In genomic region chr2:16660039-16660619, GRCh38 we compare ENCODE assay signal across 33 cellular contexts. TPM values are rescaled to one million over a fixed set of nuclear protein-coding genes. Genes with fewer than 3 reads are reported as not detected.
DNase-seq lines count a peak whose midpoint lies in the region; ATAC-seq, FAIRE-seq and TF ChIP-seq lines count a peak whose summit lies in the region.
"Had no signal": no experiment of that assay in that cellular context is flagged by ENCODE, and none has a peak within 500 bp of the region (broad histone marks: within the 10 kb centered on the region; RNA-seq: fewer than 3 reads in every experiment).

No MANE protein-coding gene starts in this region.

- H3K27ac Mint-ChIP-seq in IgD-negative memory B cell: peak overlapping the region; percentile 54 to 86 (median 85)
- H3K27ac Mint-ChIP-seq in natural killer cell treated with Interleukin-12 subunit alpha and Interleukin-12 subunit beta and Interleukin-15 and Interleukin-18, amount 100 ng/mL, for 72 hours: peak overlapping the region; percentile 49 to 65
- H3K27ac Mint-ChIP-seq: activated naive CD4-positive, alpha-beta T cell treated with anti-CD3 and anti-CD28 coated beads, Interleukin-2, amount 50 U/mL, for 24 hours; T-helper 17 cell had no signal

- no peaks in the 10 kb centered on the region for H4K20me1 ChIP-seq in GM12878 (ENCODE audit: control insufficient read depth, insufficient read depth)

- no peak for TF ChIP-seq RAD21 in GM12878 (IDR thresholded peaks at IDR 0.05; ENCODE audit: insufficient read depth, low read depth, low read length)

- no peak for TF ChIP-seq CTCF in A673 (conservative IDR thresholded peaks at IDR 0.05; ENCODE audit: low read depth, low read length)
- TF ChIP-seq CTCF in GM12878 (IDR thresholded peaks at IDR 0.05 in 2 of 3, conservative IDR thresholded peaks at IDR 0.05 in 1 of 3; ENCODE audit: control insufficient read depth in 2 of 3, extremely low read depth in 1 of 3, insufficient read depth in 1 of 3, low read depth in 3 of 3, low read length in 3 of 3): no peak
- TF ChIP-seq CTCF in stomach (IDR thresholded peaks at IDR 0.05): no peak

- peaks cover 87% of the 10 kb centered on the region for H3K4me1 ChIP-seq in A673 (ENCODE audit: insufficient read depth, low read length, poor library complexity, severe bottlenecking)
- peaks cover 42% of the 10 kb centered on the region for H3K4me1 ChIP-seq in GM12878 (ENCODE audit: control insufficient read depth, insufficient read depth, low read length)
- peaks cover 18 to 95% (median 60%) of the 10 kb centered on the region in 4 donors for H3K4me1 ChIP-seq in stomach
- H3K4me1 ChIP-seq: A549 had no signal

- SMC1A ChIA-PET in GM12878 (lab: Charles Lee; ENCODE audit: uncharacterized antibody, unreplicated experiment): interaction anchor here (1.0 to 17.8 kb wide), 10 partner anchors 6 to 109 kb away, joined by 3 to 302 read pairs (median 9); no protein-coding TSS in a partner anchor

- no TSS peak for BruUV-seq in A673 (replicated peaks; lab: Mats Ljungman, UMichigan)
- no TSS peak for BruUV-seq in GM12878 (replicated peaks; lab: Mats Ljungman, UMichigan)

- ATAC-seq in GM12878: no peak
- no peak for ATAC-seq in natural killer cell treated with Interleukin-12 subunit alpha and Interleukin-12 subunit beta and Interleukin-15 and Interleukin-18, amount 100 ng/mL, for 72 hours
- ATAC-seq: A549; gastroesophageal sphincter; HCT116; HepG2; lower lobe of right lung; mucosa of descending colon; SK-N-SH treated with all-trans-retinoic acid at 6 μM for 48 hours; stimulated activated naive CD8-positive, alpha-beta T cell treated with anti-CD3 and anti-CD28 coated beads, Interleukin-15, Interleukin-2, amounts not matched to agents 100 U/mL and 50 U/mL, for 24 hours; T-helper 17 cell had no signal

- peaks cover 4% of the 10 kb centered on the region for H3K36me3 Mint-ChIP-seq in IgD-negative memory B cell
- no peaks in the 10 kb centered on the region for H3K36me3 Mint-ChIP-seq in natural killer cell treated with Interleukin-12 subunit alpha and Interleukin-12 subunit beta and Interleukin-15 and Interleukin-18, amount 100 ng/mL, for 72 hours
- H3K36me3 Mint-ChIP-seq: activated naive CD4-positive, alpha-beta T cell treated with anti-CD3 and anti-CD28 coated beads, Interleukin-2, amount 50 U/mL, for 24 hours; brain had no signal

- H3K9me3 ChIP-seq in A673 (ENCODE audit: low read depth, low read length, poor library complexity, severe bottlenecking) (no peaks in the 10 kb centered on the region), GM12878 (replicated peaks; ENCODE audit: control insufficient read depth, insufficient read depth, low read length) (no peaks in the 10 kb centered on the region), stomach (no peaks in the 10 kb centered on the region)
- H3K9me3 ChIP-seq: A549, gastroesophageal sphincter, lower lobe of right lung, mucosa of descending colon, ovary, vagina had no signal

- FAIRE-seq in GM12878 (lab: Jason Lieb, UNC): no peak
- FAIRE-seq: A549, endothelial cell of umbilical vein, HepG2 had no signal

- H3K27ac ChIP-seq in A673 (ENCODE audit: low read depth, low read length, poor library complexity, severe bottlenecking) (peak overlapping the region; percentile 85), GM12878 (ENCODE audit: control insufficient read depth, insufficient read depth) (no peak overlapping the region), stomach (peak overlapping the region in 1 of 5 donors; percentile 50)
- H3K27ac ChIP-seq: A549, gastroesophageal sphincter, lower lobe of right lung, ovary, PC-9 had no signal

- TF ChIP-seq EP300 in GM12878 (IDR thresholded peaks at IDR 0.05; ENCODE audit: borderline replicate concordance in 1 of 2, control insufficient read depth in 1 of 2, low read depth in 2 of 2, low read length in 2 of 2) (no peak), stomach (IDR thresholded peaks at IDR 0.05) (no peak)

- 36% methylated on average over 6 of the region's 6 CpGs for WGBS in GM12878 (ENCODE audit: insufficient coverage, insufficient replicate concordance, low lambda C conversion rate, missing lambda C conversion rate)
- WGBS in stomach, 5 donors: 55 to 69% (median 59%) methylated on average over 6 of the region's 6 CpGs

- H3K4me3 ChIP-seq in A673 (ENCODE audit: low read depth, low read length, poor library complexity, severe bottlenecking) (no peak overlapping the region), GM12878 (no peak overlapping the region), stomach (no peak overlapping the region)
- H3K4me3 ChIP-seq: A549, gastroesophageal sphincter, lower lobe of right lung, mucosa of descending colon, ovary, PC-9, vagina had no signal

- TF ChIP-seq POLR2A in GM12878 (IDR thresholded peaks at IDR 0.05; ENCODE audit: low read depth, low read length): no peak
- TF ChIP-seq POLR2A in stomach (IDR thresholded peaks at IDR 0.05): no peak

- POLR2A ChIA-PET in A673 (lab: Charles Lee; ENCODE audit: low non-redundant PET): no interaction called here
- POLR2A ChIA-PET in GM12878 (lab: Charles Lee): interaction anchor here (1.0 to 11.7 kb wide), 3 partner anchors 6 to 36 kb away, joined by 3 to 187 read pairs (median 9); no protein-coding TSS in a partner anchor

- H3K4me1 Mint-ChIP-seq in IgD-negative memory B cell: peaks cover 70 to 88% (median 71%) of the 10 kb centered on the region in 3 donors
- H3K4me1 Mint-ChIP-seq in natural killer cell treated with Interleukin-12 subunit alpha and Interleukin-12 subunit beta and Interleukin-15 and Interleukin-18, amount 100 ng/mL, for 72 hours (ENCODE audit: low read depth in 2 of 2): peaks cover 80 to 81% of the 10 kb centered on the region in 2 donors

- no peak overlapping the region for H2AFZ ChIP-seq in GM12878 (ENCODE audit: control insufficient read depth, low read depth, low read length)
- H2AFZ ChIP-seq: PC-9 had no signal

- H3K4me2 ChIP-seq in GM12878 (ENCODE audit: control insufficient read depth, insufficient read depth): no peak overlapping the region
- H3K4me2 ChIP-seq: A549, PC-9 had no signal

- H3K27me3 Mint-ChIP-seq in IgD-negative memory B cell: no peaks in the 10 kb centered on the region
- no peaks in the 10 kb centered on the region for H3K27me3 Mint-ChIP-seq in natural killer cell treated with Interleukin-12 subunit alpha and Interleukin-12 subunit beta and Interleukin-15 and Interleukin-18, amount 100 ng/mL, for 72 hours

- peak overlapping the region; percentile 16 to 74 (median 54) for H3K4me3 Mint-ChIP-seq in IgD-negative memory B cell
- H3K4me3 Mint-ChIP-seq in natural killer cell treated with Interleukin-12 subunit alpha and Interleukin-12 subunit beta and Interleukin-15 and Interleukin-18, amount 100 ng/mL, for 72 hours: no peak overlapping the region
- H3K4me3 Mint-ChIP-seq: activated naive CD4-positive, alpha-beta T cell treated with anti-CD3 and anti-CD28 coated beads, Interleukin-2, amount 50 U/mL, for 24 hours; T-helper 17 cell had no signal

- CTCF ChIA-PET in A673 (lab: Charles Lee) (no interaction called here), GM12878 (lab: Yijun Ruan, JAX) (interaction anchor here (0.7 to 9.4 kb wide), 8 partner anchors 7 to 87 kb away, joined by 3 to 82 read pairs (median 8); no protein-coding TSS in a partner anchor)

- no peaks in the 10 kb centered on the region for H3K79me2 ChIP-seq in GM12878 (ENCODE audit: control insufficient read depth, insufficient read depth, low read length)

- RAD21 ChIA-PET in GM12878 (lab: Charles Lee; ENCODE audit: unreplicated experiment): interaction anchor here (1.0 to 13.0 kb wide), 9 partner anchors 4 to 97 kb away, joined by 3 to 202 read pairs (median 8); partner anchors contain the start of gene CYRIA

- H3K27me3 ChIP-seq in A673 (replicated peaks; ENCODE audit: insufficient read depth, low read depth, low read length, poor library complexity) (no peaks in the 10 kb centered on the region), GM12878 (replicated peaks in 1 of 2; ENCODE audit: control insufficient read depth in 2 of 2, insufficient read depth in 2 of 2, low read length in 1 of 2) (peaks cover 0 to 4% of the 10 kb centered on the region in 2 experiments; a peak in 2 of 4 replicates), stomach (no peaks in the 10 kb centered on the region)
- H3K27me3 ChIP-seq: gastroesophageal sphincter, ovary, vagina had no signal

- peaks cover 10% of the 10 kb centered on the region for H3K36me3 ChIP-seq in A673 (ENCODE audit: insufficient read depth, low read length, poor library complexity, severe bottlenecking)
- H3K36me3 ChIP-seq in GM12878 (ENCODE audit: control insufficient read depth in 2 of 2, insufficient read depth in 2 of 2, low read length in 1 of 2): no peaks in the 10 kb centered on the region
- no peaks in the 10 kb centered on the region for H3K36me3 ChIP-seq in stomach
- H3K36me3 ChIP-seq: gastroesophageal sphincter, lower lobe of right lung, ovary, vagina had no signal

- intact Hi-C loops in A673 (cut with micrococcal nuclease; ENCODE audit: unreplicated experiment): no loop called here
- intact Hi-C loops in GM12878 (cut with micrococcal nuclease; ENCODE audit: unreplicated experiment): no loop called here
- intact Hi-C loops in stomach (cut with DNase I; ENCODE audit: low total_unique reads): no loop called here

- in situ Hi-C loops in GM12878 (cut with MboI): no loop called here

- no peak overlapping the region for H3K9ac ChIP-seq in GM12878 (ENCODE audit: control insufficient read depth, insufficient read depth, low read length)

- DNase-seq in A673 (ENCODE audit: low spot score) (no peak), GM12878 (ENCODE audit: low read depth, low spot score) (no peak), stomach (no peak), NCI-H446 treated with DMSO at 0.1 percent for 48 hours (lab: John Stamatoyannopoulos, UW) (no peak)
- no peak for DNase-seq in natural killer cell treated with Interleukin-12 subunit alpha and Interleukin-12 subunit beta and Interleukin-15 and Interleukin-18, amount 100 ng/mL, for 72 hours (ENCODE audit: low spot score)
- DNase-seq in stimulated activated CD4-positive, alpha-beta T cell treated with anti-CD3 and anti-CD28 coated beads, Interleukin-2, amount 100 ng/mL, for 48 hours: no peak
- no peak for DNase-seq in central memory CD4-positive, alpha-beta T cell
- DNase-seq: activated CD4-positive, alpha-beta T cell treated with anti-CD3 and anti-CD28 coated beads, Interleukin-2, amount 50 U/mL, for 48 hours; activated CD4-positive, CD25-positive, alpha-beta regulatory T cell treated with anti-CD3 and anti-CD28 coated beads, Interleukin-2, amount 50 U/mL, for 72 hours; activated CD8-positive, alpha-beta memory T cell treated with anti-CD3 and anti-CD28 coated beads, Interleukin-2, amount 50 U/mL, for 48 hours; AML-193; amniotic stem cell; DMS153; Karpas-422; lower lobe of right lung; mucosa of descending colon; NCI-H446; NCI-H774; ovary; Right ventricle myocardium superior; stimulated activated naive CD8-positive, alpha-beta T cell treated with anti-CD3 and anti-CD28 coated beads, Interleukin-15, Interleukin-2, amounts not matched to agents 100 U/mL and 50 U/mL, for 24 hours; T-helper 17 cell had no signal

- H3K9me3 Mint-ChIP-seq in IgD-negative memory B cell: no peaks in the 10 kb centered on the region
- H3K9me3 Mint-ChIP-seq in natural killer cell treated with Interleukin-12 subunit alpha and Interleukin-12 subunit beta and Interleukin-15 and Interleukin-18, amount 100 ng/mL, for 72 hours: no peaks in the 10 kb centered on the region
- H3K9me3 Mint-ChIP-seq: activated naive CD4-positive, alpha-beta T cell treated with anti-CD3 and anti-CD28 coated beads, Interleukin-2, amount 50 U/mL, for 24 hours; brain had no signal

RNA-seq across cellular contexts. Expression of gene CYRIA, which starts 5.5 kb away (rescaled TPM):
- total RNA-seq in A673 (2021) (183 TPM in 2 replicates), GM12878 (2014; rRNA removed) (3.0 and 4.2 TPM in 2 replicates), GM12878 (2014; rRNA removed; fragmentation: Illumina TruSeq; extraction: Trizol) (5.8 and 6.9 TPM in 2 replicates), GM12878 (2021) (9.2 and 11.2 TPM in 2 replicates), stomach (10 to 100 TPM in 2 of 5 donors, 1 to 10 TPM in 2, under 1 TPM in 1; under 0.01 to 12.7 (median 3.3) TPM)
- polyA plus RNA-seq in IgD-negative memory B cell (31.0 TPM), GM12878 (2011; rRNA removed) (11.9 and 13.0 TPM in 2 replicates), GM12878 (2014; fragmentation: Illumina TruSeq; extraction: Trizol) (9.4 and 11.7 TPM in 2 replicates), GM12878 (2014; fragmentation: Nextera tagmentation; extraction: Ambion mirVana) (1 to 10 TPM; 5.4 to 7.8 TPM), GM12878 (2014; rRNA removed) (4.8 and 6.0 TPM in 2 replicates), GM12878 (2016; fragmentation: Nextera tagmentation; extraction: Ambion mirVana) (10 to 100 TPM in 1 of 2 experiments, 1 to 10 TPM in 1; 9.6 to 13.1 TPM), stomach (1 to 10 TPM; 1.9 to 4.4 (median 3.2) TPM)
- 51.1 and 55.0 TPM in 2 replicates for total RNA-seq in GM12878 (2013; cell fraction: nucleolus; rRNA removed)
- polyA plus RNA-seq in GM12878 (2011; ENCODE audit: low read depth): 0.73 TPM
- polyA plus RNA-seq in GM12878 (2011; cell fraction: cytosol; rRNA removed): 5.5 and 6.6 TPM in 2 replicates
- polyA plus RNA-seq in GM12878 (2011; cell fraction: nucleus; rRNA removed): 12.6 and 15.4 TPM in 2 replicates
- 0.93 and 1.2 TPM in 2 replicates for polyA plus RNA-seq in GM12878 (2012)
- polyA minus RNA-seq in GM12878 (2011; rRNA and poly(A)+ RNA removed): 8.2 and 12.9 TPM in 2 replicates
- 2.3 and 4.1 TPM in 2 replicates for polyA minus RNA-seq in GM12878 (2011; cell fraction: cytosol; rRNA and poly(A)+ RNA removed)
- 10.4 and 11.1 TPM in 2 replicates for polyA minus RNA-seq in GM12878 (2011; cell fraction: nucleus; rRNA and poly(A)+ RNA removed)
- 10 to 100 TPM in 1 of 2 donors, 1 to 10 TPM in 1; 5.1 to 13.3 TPM for total RNA-seq in natural killer cell treated with Interleukin-12 subunit alpha and Interleukin-12 subunit beta and Interleukin-15 and Interleukin-18, amount 100 ng/mL, for 72 hours
- total RNA-seq: HepG2 had no signal
